1 cellular context compared by ENCODE assay signal in the genomic region with DNA sequence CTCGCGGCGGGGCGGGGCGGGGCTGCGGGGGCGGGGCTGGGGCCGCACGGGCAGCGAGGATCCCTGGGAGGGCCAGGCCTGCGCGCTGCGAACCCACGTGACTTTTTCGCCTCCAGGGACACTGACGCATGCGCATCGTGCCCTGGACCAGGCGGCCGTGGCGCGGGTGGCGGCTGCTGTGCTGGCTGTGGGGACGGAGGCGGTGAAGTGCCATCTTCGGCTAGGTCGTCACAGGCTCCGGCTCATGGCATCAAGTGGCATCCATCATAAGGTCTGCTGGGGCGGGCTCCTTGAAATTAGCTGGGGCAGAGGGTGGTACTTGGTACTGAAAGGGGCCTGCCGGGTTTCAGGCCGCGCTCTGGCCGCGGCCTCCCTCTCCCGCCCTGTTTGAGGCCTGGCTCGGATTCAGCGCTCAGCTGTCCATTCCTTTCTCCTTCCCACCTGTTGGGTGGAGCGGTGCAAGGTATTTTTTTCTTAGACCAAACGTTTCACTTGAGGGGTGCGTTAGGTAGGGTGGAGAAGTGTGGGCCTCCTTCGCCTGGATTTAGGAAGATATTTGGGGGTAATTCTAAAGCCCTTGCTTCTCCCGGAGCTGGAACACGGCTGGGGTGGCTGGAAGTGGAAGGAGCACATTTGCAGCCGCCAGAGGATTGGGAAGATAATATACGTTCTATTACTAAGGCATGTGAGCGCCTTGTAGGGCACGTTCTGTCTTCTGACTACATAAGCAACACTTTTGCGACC.
TF ChIP-seq lines count a peak whose summit lies in the region.

A gene with protein sequence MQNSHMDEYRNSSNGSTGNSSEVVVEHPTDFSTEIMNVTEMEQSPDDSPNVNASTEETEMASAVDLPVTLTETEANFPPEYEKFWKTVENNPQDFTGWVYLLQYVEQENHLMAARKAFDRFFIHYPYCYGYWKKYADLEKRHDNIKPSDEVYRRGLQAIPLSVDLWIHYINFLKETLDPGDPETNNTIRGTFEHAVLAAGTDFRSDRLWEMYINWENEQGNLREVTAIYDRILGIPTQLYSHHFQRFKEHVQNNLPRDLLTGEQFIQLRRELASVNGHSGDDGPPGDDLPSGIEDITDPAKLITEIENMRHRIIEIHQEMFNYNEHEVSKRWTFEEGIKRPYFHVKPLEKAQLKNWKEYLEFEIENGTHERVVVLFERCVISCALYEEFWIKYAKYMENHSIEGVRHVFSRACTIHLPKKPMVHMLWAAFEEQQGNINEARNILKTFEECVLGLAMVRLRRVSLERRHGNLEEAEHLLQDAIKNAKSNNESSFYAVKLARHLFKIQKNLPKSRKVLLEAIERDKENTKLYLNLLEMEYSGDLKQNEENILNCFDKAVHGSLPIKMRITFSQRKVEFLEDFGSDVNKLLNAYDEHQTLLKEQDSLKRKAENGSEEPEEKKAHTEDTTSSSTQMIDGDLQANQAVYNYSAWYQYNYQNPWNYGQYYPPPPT (plus strand): TSS at position 138 of the 744 bp plus-strand sequence. CDS start 11,124 bp downstream, outside the sequence.

TF ChIP-seq in GM12878, 131 proteins besides CTCF, POLR2A, EP300 and RAD21 (continued from another document):
- TF ChIP-seq, protein P1, sequence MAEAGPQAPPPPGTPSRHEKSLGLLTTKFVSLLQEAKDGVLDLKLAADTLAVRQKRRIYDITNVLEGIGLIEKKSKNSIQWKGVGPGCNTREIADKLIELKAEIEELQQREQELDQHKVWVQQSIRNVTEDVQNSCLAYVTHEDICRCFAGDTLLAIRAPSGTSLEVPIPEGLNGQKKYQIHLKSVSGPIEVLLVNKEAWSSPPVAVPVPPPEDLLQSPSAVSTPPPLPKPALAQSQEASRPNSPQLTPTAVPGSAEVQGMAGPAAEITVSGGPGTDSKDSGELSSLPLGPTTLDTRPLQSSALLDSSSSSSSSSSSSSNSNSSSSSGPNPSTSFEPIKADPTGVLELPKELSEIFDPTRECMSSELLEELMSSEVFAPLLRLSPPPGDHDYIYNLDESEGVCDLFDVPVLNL (IDR thresholded peaks at IDR 0.05; ENCODE audit: low read depth, low read length): peak; percentile 63; the same call in 1 of the 2 replicates
- TF ChIP-seq RAD51 (IDR thresholded peaks at IDR 0.05): peak; percentile 84
- 0 out of 2 replicates have a peak, but pooled peaks have one; percentile 39 for TF ChIP-seq IRF4 (IDR thresholded peaks at IDR 0.05; ENCODE audit: low read depth, low read length)
- peak; percentile 35 for TF ChIP-seq HCFC1 (IDR thresholded peaks at IDR 0.05; ENCODE audit: low read length)
- no peak for TF ChIP-seq ESRRA (IDR thresholded peaks at IDR 0.05; ENCODE audit: low read length)
- TF ChIP-seq DPF2 (IDR thresholded peaks at IDR 0.05): no peak
- TF ChIP-seq, protein P2, sequence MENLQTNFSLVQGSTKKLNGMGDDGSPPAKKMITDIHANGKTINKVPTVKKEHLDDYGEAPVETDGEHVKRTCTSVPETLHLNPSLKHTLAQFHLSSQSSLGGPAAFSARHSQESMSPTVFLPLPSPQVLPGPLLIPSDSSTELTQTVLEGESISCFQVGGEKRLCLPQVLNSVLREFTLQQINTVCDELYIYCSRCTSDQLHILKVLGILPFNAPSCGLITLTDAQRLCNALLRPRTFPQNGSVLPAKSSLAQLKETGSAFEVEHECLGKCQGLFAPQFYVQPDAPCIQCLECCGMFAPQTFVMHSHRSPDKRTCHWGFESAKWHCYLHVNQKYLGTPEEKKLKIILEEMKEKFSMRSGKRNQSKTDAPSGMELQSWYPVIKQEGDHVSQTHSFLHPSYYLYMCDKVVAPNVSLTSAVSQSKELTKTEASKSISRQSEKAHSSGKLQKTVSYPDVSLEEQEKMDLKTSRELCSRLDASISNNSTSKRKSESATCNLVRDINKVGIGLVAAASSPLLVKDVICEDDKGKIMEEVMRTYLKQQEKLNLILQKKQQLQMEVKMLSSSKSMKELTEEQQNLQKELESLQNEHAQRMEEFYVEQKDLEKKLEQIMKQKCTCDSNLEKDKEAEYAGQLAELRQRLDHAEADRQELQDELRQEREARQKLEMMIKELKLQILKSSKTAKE (IDR thresholded peaks at IDR 0.05; ENCODE audit: low read depth, poor library complexity, severe bottlenecking): no peak
- TF ChIP-seq PML (IDR thresholded peaks at IDR 0.05; ENCODE audit: low read length): 0 out of 2 replicates have a peak, but pooled peaks have one; percentile 77
- TF ChIP-seq CBFB (IDR thresholded peaks at IDR 0.05; ENCODE audit: low read depth): peak; percentile 66; the same call in 1 of the 2 replicates
- TF ChIP-seq SPI1 (IDR thresholded peaks at IDR 0.05; ENCODE audit: borderline replicate concordance, insufficient read depth, low read depth, low read length): no peak
- TF ChIP-seq, protein P3, sequence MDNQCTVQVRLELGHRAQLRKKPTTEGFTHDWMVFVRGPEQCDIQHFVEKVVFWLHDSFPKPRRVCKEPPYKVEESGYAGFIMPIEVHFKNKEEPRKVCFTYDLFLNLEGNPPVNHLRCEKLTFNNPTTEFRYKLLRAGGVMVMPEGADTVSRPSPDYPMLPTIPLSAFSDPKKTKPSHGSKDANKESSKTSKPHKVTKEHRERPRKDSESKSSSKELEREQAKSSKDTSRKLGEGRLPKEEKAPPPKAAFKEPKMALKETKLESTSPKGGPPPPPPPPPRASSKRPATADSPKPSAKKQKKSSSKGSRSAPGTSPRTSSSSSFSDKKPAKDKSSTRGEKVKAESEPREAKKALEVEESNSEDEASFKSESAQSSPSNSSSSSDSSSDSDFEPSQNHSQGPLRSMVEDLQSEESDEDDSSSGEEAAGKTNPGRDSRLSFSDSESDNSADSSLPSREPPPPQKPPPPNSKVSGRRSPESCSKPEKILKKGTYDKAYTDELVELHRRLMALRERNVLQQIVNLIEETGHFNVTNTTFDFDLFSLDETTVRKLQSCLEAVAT (IDR thresholded peaks at IDR 0.05): peak; percentile 60; the same call in 1 of the 2 replicates
- TF ChIP-seq EED (IDR thresholded peaks at IDR 0.05; ENCODE audit: low read depth): 0 out of 2 replicates have a peak, but pooled peaks have one; percentile 40
- TF ChIP-seq NFIC (IDR thresholded peaks at IDR 0.05; ENCODE audit: low read depth, low read length): no peak
- TF ChIP-seq CREM (IDR thresholded peaks at IDR 0.05; ENCODE audit: low read depth): no peak
- TF ChIP-seq MEF2B (IDR thresholded peaks at IDR 0.05; ENCODE audit: partially characterized antibody, poor library complexity, severe bottlenecking): peak; percentile 76
- no peak for TF ChIP-seq PAX8 (IDR thresholded peaks at IDR 0.05)
- TF ChIP-seq RCOR1 (conservative IDR thresholded peaks at IDR 0.05; ENCODE audit: low read depth, low read length): no peak
- no peak for TF ChIP-seq KDM1A (IDR thresholded peaks at IDR 0.05; ENCODE audit: borderline replicate concordance)
- TF ChIP-seq, protein P4, sequence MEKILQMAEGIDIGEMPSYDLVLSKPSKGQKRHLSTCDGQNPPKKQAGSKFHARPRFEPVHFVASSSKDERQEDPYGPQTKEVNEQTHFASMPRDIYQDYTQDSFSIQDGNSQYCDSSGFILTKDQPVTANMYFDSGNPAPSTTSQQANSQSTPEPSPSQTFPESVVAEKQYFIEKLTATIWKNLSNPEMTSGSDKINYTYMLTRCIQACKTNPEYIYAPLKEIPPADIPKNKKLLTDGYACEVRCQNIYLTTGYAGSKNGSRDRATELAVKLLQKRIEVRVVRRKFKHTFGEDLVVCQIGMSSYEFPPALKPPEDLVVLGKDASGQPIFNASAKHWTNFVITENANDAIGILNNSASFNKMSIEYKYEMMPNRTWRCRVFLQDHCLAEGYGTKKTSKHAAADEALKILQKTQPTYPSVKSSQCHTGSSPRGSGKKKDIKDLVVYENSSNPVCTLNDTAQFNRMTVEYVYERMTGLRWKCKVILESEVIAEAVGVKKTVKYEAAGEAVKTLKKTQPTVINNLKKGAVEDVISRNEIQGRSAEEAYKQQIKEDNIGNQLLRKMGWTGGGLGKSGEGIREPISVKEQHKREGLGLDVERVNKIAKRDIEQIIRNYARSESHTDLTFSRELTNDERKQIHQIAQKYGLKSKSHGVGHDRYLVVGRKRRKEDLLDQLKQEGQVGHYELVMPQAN (conservative IDR thresholded peaks at IDR 0.05): peak; percentile 81
- peak in 1 of 2 experiments; percentile 80; a peak in 2 of 3 replicates for TF ChIP-seq EGR1 (IDR thresholded peaks at IDR 0.05; ENCODE audit: borderline replicate concordance in 1 of 2, low read depth in 2 of 2, low read length in 2 of 2)
- no peak for TF ChIP-seq MYB (IDR thresholded peaks at IDR 0.05; ENCODE audit: borderline replicate concordance, low read depth, low read length)
- 0 out of 2 replicates have a peak, but pooled peaks have one; percentile 51 for TF ChIP-seq TBL1XR1 (IDR thresholded peaks at IDR 0.05; ENCODE audit: low read depth, low read length)
- peak; percentile 68 for TF ChIP-seq YY1 (IDR thresholded peaks at IDR 0.05; ENCODE audit: low read depth, low read length)
- TF ChIP-seq, protein P5, sequence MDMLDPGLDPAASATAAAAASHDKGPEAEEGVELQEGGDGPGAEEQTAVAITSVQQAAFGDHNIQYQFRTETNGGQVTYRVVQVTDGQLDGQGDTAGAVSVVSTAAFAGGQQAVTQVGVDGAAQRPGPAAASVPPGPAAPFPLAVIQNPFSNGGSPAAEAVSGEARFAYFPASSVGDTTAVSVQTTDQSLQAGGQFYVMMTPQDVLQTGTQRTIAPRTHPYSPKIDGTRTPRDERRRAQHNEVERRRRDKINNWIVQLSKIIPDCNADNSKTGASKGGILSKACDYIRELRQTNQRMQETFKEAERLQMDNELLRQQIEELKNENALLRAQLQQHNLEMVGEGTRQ (IDR thresholded peaks at IDR 0.05; ENCODE audit: borderline replicate concordance, low read depth, low read length): peak; percentile 65
- TF ChIP-seq HDAC2 (IDR thresholded peaks at IDR 0.05): no peak
- TF ChIP-seq, protein P6, sequence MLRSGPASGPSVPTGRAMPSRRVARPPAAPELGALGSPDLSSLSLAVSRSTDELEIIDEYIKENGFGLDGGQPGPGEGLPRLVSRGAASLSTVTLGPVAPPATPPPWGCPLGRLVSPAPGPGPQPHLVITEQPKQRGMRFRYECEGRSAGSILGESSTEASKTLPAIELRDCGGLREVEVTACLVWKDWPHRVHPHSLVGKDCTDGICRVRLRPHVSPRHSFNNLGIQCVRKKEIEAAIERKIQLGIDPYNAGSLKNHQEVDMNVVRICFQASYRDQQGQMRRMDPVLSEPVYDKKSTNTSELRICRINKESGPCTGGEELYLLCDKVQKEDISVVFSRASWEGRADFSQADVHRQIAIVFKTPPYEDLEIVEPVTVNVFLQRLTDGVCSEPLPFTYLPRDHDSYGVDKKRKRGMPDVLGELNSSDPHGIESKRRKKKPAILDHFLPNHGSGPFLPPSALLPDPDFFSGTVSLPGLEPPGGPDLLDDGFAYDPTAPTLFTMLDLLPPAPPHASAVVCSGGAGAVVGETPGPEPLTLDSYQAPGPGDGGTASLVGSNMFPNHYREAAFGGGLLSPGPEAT (IDR thresholded peaks at IDR 0.05; ENCODE audit: low read depth): no peak
- 0 out of 2 replicates have a peak, but pooled peaks have one; percentile 48 for TF ChIP-seq BACH1 (IDR thresholded peaks at IDR 0.05; ENCODE audit: borderline replicate concordance)
- 0 out of 2 replicates have a peak, but pooled peaks have one; percentile 19 for TF ChIP-seq SMARCA5 (IDR thresholded peaks at IDR 0.05)
- no peak for TF ChIP-seq FOS (IDR thresholded peaks at IDR 0.05; ENCODE audit: borderline replicate concordance, extremely low read depth, insufficient read length)
- TF ChIP-seq RUNX3 (IDR thresholded peaks at IDR 0.05; ENCODE audit: low read length): peak; percentile 35; the same call in 1 of the 2 replicates
- no peak for TF ChIP-seq HDAC6 (IDR thresholded peaks at IDR 0.05; ENCODE audit: unreplicated experiment)
- no peak for TF ChIP-seq FOXM1 (IDR thresholded peaks at IDR 0.05; ENCODE audit: low read depth, low read length)
- TF ChIP-seq BCL11A (IDR thresholded peaks at IDR 0.05; ENCODE audit: low read depth, low read length): peak; percentile 21; the same call in 1 of the 2 replicates
- TF ChIP-seq SIX5 (IDR thresholded peaks at IDR 0.05; ENCODE audit: low read depth, low read length, severe bottlenecking): no peak
TF ChIP-seq in GM12878: peak in this region for 36.
